ENCODE assay signal across 19 cellular contexts in the genomic region with DNA sequence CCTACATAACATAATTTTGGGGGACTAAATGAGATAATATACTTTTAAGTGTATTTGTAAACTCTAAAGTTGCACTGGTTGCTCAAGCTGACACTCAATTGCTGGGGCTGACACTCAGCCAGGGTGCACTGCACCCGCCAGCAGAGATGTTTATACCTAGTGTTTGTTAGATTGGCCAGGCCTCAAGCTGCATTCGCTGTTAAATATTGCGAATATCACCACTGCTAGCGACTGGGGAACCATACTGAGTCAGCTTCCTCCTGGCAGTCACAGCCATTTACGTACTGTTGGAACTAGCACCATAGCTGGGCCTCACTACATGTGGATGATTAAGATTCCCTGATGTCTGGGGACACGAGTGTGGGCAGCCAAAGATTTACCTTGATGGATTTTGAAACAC. TPM values are rescaled to one million over a fixed set of nuclear protein-coding genes. Genes with fewer than 3 reads are reported as not detected.
DNase-seq lines count a peak whose midpoint lies in the region; ATAC-seq and TF ChIP-seq lines count a peak whose summit lies in the region.
"Had no signal": no experiment of that assay in that cellular context is flagged by ENCODE, and none has a peak within 500 bp of the region (broad histone marks: within the 10 kb centered on the region; RNA-seq: fewer than 3 reads in every experiment).

No MANE protein-coding gene starts in this region.

- no peak overlapping the region for H3K18ac ChIP-seq in mesenchymal stem cell (ENCODE audit: low read depth in 1 of 2, low read length in 2 of 2)

- no peaks in the 10 kb centered on the region for H3K36me3 ChIP-seq in GM23338 (ENCODE audit: insufficient read depth)
- no peaks in the 10 kb centered on the region for H3K36me3 ChIP-seq in endodermal cell (ENCODE audit: control insufficient read depth, insufficient read depth, low read length)
- H3K36me3 ChIP-seq in mesenchymal stem cell (ENCODE audit: control insufficient read depth in 1 of 2, insufficient read depth in 2 of 2, low read depth in 1 of 2, low read length in 2 of 2): no peaks in the 10 kb centered on the region

- H4K8ac ChIP-seq in mesenchymal stem cell (ENCODE audit: low read length): no peak overlapping the region

- peaks cover 10% of the 10 kb centered on the region; the same call in 2 of the 3 replicates for H3K4me1 Mint-ChIP-seq in GM23338
- peaks cover 11% of the 10 kb centered on the region for H3K4me1 Mint-ChIP-seq in WTC11
- peaks cover 10% of the 10 kb centered on the region for H3K4me1 Mint-ChIP-seq in endodermal cell

- H2BK15ac ChIP-seq in mesenchymal stem cell (ENCODE audit: low read depth, poor library complexity, severe bottlenecking): no peak overlapping the region

- no peak overlapping the region for H2BK120ac ChIP-seq in mesenchymal stem cell (ENCODE audit: low read depth, low read length)

- H3K9me3 Mint-ChIP-seq in GM23338 (peaks cover 8% of the 10 kb centered on the region; the same call in 2 of the 3 replicates), WTC11 (peaks cover 11% of the 10 kb centered on the region), endodermal cell (peaks cover 12% of the 10 kb centered on the region)
- H3K9me3 Mint-ChIP-seq: HFFc6 had no signal

- H2AFZ ChIP-seq in GM23338 (peak overlapping the region; percentile 82; the same call in 1 of the 2 replicates), mesenchymal stem cell (ENCODE audit: low read depth, low read length) (peak overlapping the region; percentile 61)
- H2AFZ ChIP-seq: GM23248 had no signal

- no peak overlapping the region for H3K4me3 ChIP-seq in GM23338
- no peak overlapping the region for H3K4me3 ChIP-seq in endodermal cell (ENCODE audit: low read length)
- H3K4me3 ChIP-seq in mesenchymal stem cell (ENCODE audit: insufficient read depth in 1 of 2, low read depth in 1 of 2, low read length in 2 of 2): no peak overlapping the region
- H3K4me3 ChIP-seq: GM23248 had no signal

- ATAC-seq in GM23338: no peak
- ATAC-seq in WTC11: peak; percentile 65
- no peak for ATAC-seq in HG03521 (IDR thresholded peaks at IDR 0.05; ENCODE audit: unreplicated experiment)

- no peak overlapping the region for H2BK12ac ChIP-seq in mesenchymal stem cell (ENCODE audit: low read length in 2 of 2)

- H3K9me3 ChIP-seq in endodermal cell (ENCODE audit: control insufficient read depth, low read length): peaks cover 19% of the 10 kb centered on the region
- H3K9me3 ChIP-seq in mesenchymal stem cell (ENCODE audit: control insufficient read depth, low read length): no peaks in the 10 kb centered on the region

- H3K9ac ChIP-seq in endodermal cell (ENCODE audit: extremely low read depth, low read length, poor library complexity, severe bottlenecking): no peak overlapping the region
- no peak overlapping the region for H3K9ac ChIP-seq in mesenchymal stem cell (ENCODE audit: low read length)
- H3K9ac ChIP-seq: GM23248, KMS-11 had no signal

- H3K27me3 Mint-ChIP-seq in GM23338 (ENCODE audit: insufficient read depth, low read depth, poor library complexity) (peaks cover 2% of the 10 kb centered on the region), WTC11 (ENCODE audit: low read depth) (no peaks in the 10 kb centered on the region), endodermal cell (ENCODE audit: insufficient read depth) (no peaks in the 10 kb centered on the region)

- 0 out of 2 replicates have a peak, but pooled peaks cover 5% of the 10 kb centered on the region for H3K4me1 ChIP-seq in GM23338 (ENCODE audit: insufficient read depth)
- peaks cover 6% of the 10 kb centered on the region for H3K4me1 ChIP-seq in endodermal cell (ENCODE audit: control insufficient read depth, insufficient read depth, low read length)
- peaks cover 3% of the 10 kb centered on the region for H3K4me1 ChIP-seq in mesenchymal stem cell (ENCODE audit: control insufficient read depth, insufficient read depth, low read depth, low read length)

- H3K27ac ChIP-seq in GM23338 (ENCODE audit: low read depth) (no peak overlapping the region), endodermal cell (ENCODE audit: low read depth, low read length) (no peak overlapping the region), mesenchymal stem cell (ENCODE audit: low read length, poor library complexity, severe bottlenecking) (no peak overlapping the region)
- H3K27ac ChIP-seq: GM23248, HL-60, KMS-11 had no signal

- DNase-seq in GM23338 (ENCODE audit: low spot score): no peak
- DNase-seq in WTC11 (ENCODE audit: low spot score): no peak
- peak; percentile 59 for DNase-seq in endodermal cell
- no peak for DNase-seq in mesenchymal stem cell
- DNase-seq in HT-29 (ENCODE audit: low spot score): no peak
- DNase-seq in GM19240 (ENCODE audit: insufficient read length, low spot score): no peak
- DNase-seq in activated CD4-positive, alpha-beta T cell treated with anti-CD3 and anti-CD28 coated beads for 48 hours: no peak
- DNase-seq: C1 segment of cervical spinal cord; Calu3; CD4-positive, alpha-beta T cell; DMS 273 treated with DMSO at 0.1 percent for 48 hours; GM23248; HCEC 1CT; HFFc6 had no signal

- H3K36me3 Mint-ChIP-seq in GM23338 (ENCODE audit: low read depth) (peaks cover 6% of the 10 kb centered on the region; the same call in 1 of the 3 replicates), WTC11 (peaks cover 7% of the 10 kb centered on the region), endodermal cell (ENCODE audit: low read depth) (peaks cover 5% of the 10 kb centered on the region)
- H3K36me3 Mint-ChIP-seq: IgD-negative memory B cell had no signal

- H2BK5ac ChIP-seq in mesenchymal stem cell (ENCODE audit: low read depth, low read length, poor library complexity, severe bottlenecking): no peak overlapping the region

- peaks cover 10% of the 10 kb centered on the region; the same call in 1 of the 2 replicates for H3K9me2 ChIP-seq in GM23338 (ENCODE audit: insufficient read depth)

- no peak overlapping the region for H4K91ac ChIP-seq in mesenchymal stem cell (ENCODE audit: low read length)

- H3K79me1 ChIP-seq in mesenchymal stem cell (replicated peaks; ENCODE audit: low read length, poor library complexity, severe bottlenecking): no peaks in the 10 kb centered on the region

- no peaks in the 10 kb centered on the region for H3F3A ChIP-seq in GM23338 (replicated peaks; ENCODE audit: low read depth)

- peak overlapping the region; percentile 56 for H3K27ac Mint-ChIP-seq in GM23338
- H3K27ac Mint-ChIP-seq in WTC11: no peak overlapping the region
- H3K27ac Mint-ChIP-seq in endodermal cell: no peak overlapping the region
- H3K27ac Mint-ChIP-seq: B cell; CD4-positive, alpha-beta T cell; HFFc6; IgD-negative memory B cell had no signal

- no peaks in the 10 kb centered on the region for H3K27me3 ChIP-seq in GM23338 (ENCODE audit: insufficient read depth)
- H3K27me3 ChIP-seq in endodermal cell (ENCODE audit: control insufficient read depth, insufficient read depth, low read length, poor library complexity, severe bottlenecking): no peaks in the 10 kb centered on the region
- no peaks in the 10 kb centered on the region for H3K27me3 ChIP-seq in mesenchymal stem cell (ENCODE audit: control insufficient read depth in 1 of 2, insufficient read depth in 1 of 2, low read length in 2 of 2)

- no peaks in the 10 kb centered on the region for H3K79me2 ChIP-seq in GM23338 (replicated peaks; ENCODE audit: insufficient read depth)

- no peak overlapping the region for H3K4ac ChIP-seq in mesenchymal stem cell (ENCODE audit: low read depth in 1 of 2, low read length in 2 of 2)

- POLR2A ChIA-PET in WTC11 (lab: Charles Lee): interaction anchor here (0.5 kb wide), 1 partner anchor 56 kb away, joined by 6 read pairs; no protein-coding TSS in a partner anchor

- no peak overlapping the region for H3K23ac ChIP-seq in mesenchymal stem cell (ENCODE audit: low read length in 2 of 2)

- no peaks in the 10 kb centered on the region for H4K20me1 ChIP-seq in GM23338 (replicated peaks; ENCODE audit: insufficient read depth)

- CTCF ChIA-PET in WTC11 (lab: Charles Lee): interaction anchor here (5.1 kb wide), 1 partner anchor 12 kb away, joined by 37 read pairs; a partner anchor contains a TSS

- H3K4me3 Mint-ChIP-seq in GM23338 (no peak overlapping the region), WTC11 (no peak overlapping the region), endodermal cell (no peak overlapping the region)
- H3K4me3 Mint-ChIP-seq: B cell; CD4-positive, alpha-beta T cell; HFFc6; IgD-negative memory B cell had no signal

- no peak overlapping the region for H3K14ac ChIP-seq in mesenchymal stem cell (ENCODE audit: low read length in 2 of 2)

- TF ChIP-seq CTCF in GM23338 (conservative IDR thresholded peaks at IDR 0.05; ENCODE audit: low read depth in 2 of 2): no peak
- TF ChIP-seq CTCF in WTC11 (IDR thresholded peaks at IDR 0.05): no peak
- no peak for TF ChIP-seq CTCF in endodermal cell (conservative IDR thresholded peaks at IDR 0.05)

- 75 to 77% methylated on average over 4 to 6 of the region's 6 CpGs for WGBS in endodermal cell (ENCODE audit: insufficient coverage in 1 of 2, insufficient read length in 1 of 2), 2 experiments
- 67% methylated on average over 6 of the region's 6 CpGs for WGBS in mesenchymal stem cell

- H3K4me2 ChIP-seq in GM23338 (no peak overlapping the region), mesenchymal stem cell (ENCODE audit: low read length, poor library complexity, severe bottlenecking) (no peak overlapping the region)
- H3K4me2 ChIP-seq: KMS-11 had no signal

- no peak overlapping the region for H2AK5ac ChIP-seq in mesenchymal stem cell (ENCODE audit: low read length, severe bottlenecking)

TF ChIP-seq in GM23338, 12 proteins besides CTCF, POLR2A, EP300 and RAD21 (continues in another document):
- TF ChIP-seq NANOG (IDR thresholded peaks at IDR 0.05; ENCODE audit: borderline replicate concordance) (no peak), JUNB (IDR thresholded peaks at IDR 0.05; ENCODE audit: unreplicated experiment) (no peak)

TF ChIP-seq in WTC11, 78 proteins besides CTCF, POLR2A, EP300 and RAD21:
- TF ChIP-seq, protein P1, sequence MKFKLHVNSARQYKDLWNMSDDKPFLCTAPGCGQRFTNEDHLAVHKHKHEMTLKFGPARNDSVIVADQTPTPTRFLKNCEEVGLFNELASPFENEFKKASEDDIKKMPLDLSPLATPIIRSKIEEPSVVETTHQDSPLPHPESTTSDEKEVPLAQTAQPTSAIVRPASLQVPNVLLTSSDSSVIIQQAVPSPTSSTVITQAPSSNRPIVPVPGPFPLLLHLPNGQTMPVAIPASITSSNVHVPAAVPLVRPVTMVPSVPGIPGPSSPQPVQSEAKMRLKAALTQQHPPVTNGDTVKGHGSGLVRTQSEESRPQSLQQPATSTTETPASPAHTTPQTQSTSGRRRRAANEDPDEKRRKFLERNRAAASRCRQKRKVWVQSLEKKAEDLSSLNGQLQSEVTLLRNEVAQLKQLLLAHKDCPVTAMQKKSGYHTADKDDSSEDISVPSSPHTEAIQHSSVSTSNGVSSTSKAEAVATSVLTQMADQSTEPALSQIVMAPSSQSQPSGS (CRISPR knock-in tag; IDR thresholded peaks at IDR 0.05; ENCODE audit: borderline replicate concordance, low read depth): no peak

RNA-seq across cellular contexts. Expression of a gene that starts 12.7 kb away (rescaled TPM):
- total RNA-seq in GM23338 (2014; rRNA removed; shearing (Covaris generic)): 16.0 and 19.3 TPM in 2 replicates
- polyA plus RNA-seq in GM23338 (2016; fragmentation: Nextera tagmentation; extraction: Ambion mirVana): 50.7 and 57.1 TPM in 2 replicates
- 13.7 to 17.4 TPM (median 13.9 TPM) in 3 replicates for total RNA-seq in WTC11 (2021)
- 10 to 100 TPM; 35.5 to 37.1 TPM for total RNA-seq in endodermal cell
- polyA plus RNA-seq in endodermal cell (2013, experiment 1 of 2): 21.7 TPM
- polyA plus RNA-seq in endodermal cell (2013, experiment 2 of 2): 20.2 TPM
- polyA plus RNA-seq in mesenchymal stem cell (2013, experiment 1 of 2): 24.2 TPM
- 25.0 TPM for polyA plus RNA-seq in mesenchymal stem cell (2013, experiment 2 of 2)
- total RNA-seq in HT-29 (2014; rRNA removed; shearing (Covaris generic)): 3.5 TPM in 2 replicates
